In genomic region chr2:97660775-97661417, GRCh38 we compare ENCODE assay signal across 1 cellular context.
TF ChIP-seq lines count a peak whose summit lies in the region.

No MANE protein-coding gene starts in this region.

TF ChIP-seq in IMR-90, 13 proteins besides CTCF, POLR2A, EP300 and RAD21:
- TF ChIP-seq RFX5 (IDR thresholded peaks at IDR 0.05; ENCODE audit: low read depth, low read length), result no peak
- no peak for TF ChIP-seq MAFK (IDR thresholded peaks at IDR 0.05; ENCODE audit: low read depth, low read length)
- no peak for TF ChIP-seq SMC3 (IDR thresholded peaks at IDR 0.05; ENCODE audit: low read depth, low read length)
